8 cellular contexts compared by ENCODE assay signal in genomic region chr5:55936100-55936693, GRCh38. TPM values are rescaled to one million over a fixed set of nuclear protein-coding genes. Genes with fewer than 3 reads are reported as not detected.
DNase-seq lines count a peak whose midpoint lies in the region; ATAC-seq and TF ChIP-seq lines count a peak whose summit lies in the region.

No MANE protein-coding gene starts in this region.

- H3K4me3 ChIP-seq in DND-41 (ENCODE audit: low read depth in 1 of 2, low read length in 2 of 2): no peak overlapping the region

- DNase-seq in DND-41 (peak; percentile 79), NCI-H2227 treated with DMSO at 0.1 percent for 48 hours (lab: John Stamatoyannopoulos, UW) (peak; percentile 50), left colon (peak; percentile 64 to 86)
- peak; percentile 56 for DNase-seq in central memory CD4-positive, alpha-beta T cell
- DNase-seq in stimulated activated CD4-positive, alpha-beta T cell treated with anti-CD3 and anti-CD28 coated beads, Interleukin-4, amount 100 ng/mL, for 1 hour: peak; percentile 80

- H3K4me1 ChIP-seq in DND-41 (ENCODE audit: insufficient read depth, low read length): no peaks in the 10 kb centered on the region

- intact Hi-C loops in left colon (cut with DNase I, micrococcal nuclease): loop anchor here (5.0 to 10.0 kb wide), 3 partner anchors 266 to 909 kb away; no protein-coding TSS in a partner anchor

- peak; percentile 97 for TF ChIP-seq CTCF in DND-41 (IDR thresholded peaks at IDR 0.05; ENCODE audit: borderline replicate concordance, extremely low read depth, low read length, poor library complexity, severe bottlenecking)

- H3K27ac ChIP-seq in DND-41 (ENCODE audit: low read length): no peak overlapping the region

- no peak overlapping the region for H3K4me2 ChIP-seq in DND-41 (ENCODE audit: insufficient read depth, low read length)

- ATAC-seq in DND-41 (ENCODE audit: insufficient read depth, low read depth) (peak; percentile 94), HG02759 (IDR thresholded peaks at IDR 0.05; ENCODE audit: unreplicated experiment) (peak; percentile 62), left colon (peak; percentile 84), GM18502 (IDR thresholded peaks at IDR 0.05; ENCODE audit: poor library complexity, unreplicated experiment) (no peak)
- peak; percentile 82 to 84 for ATAC-seq in activated CD4-positive, CD25-positive, alpha-beta regulatory T cell treated with anti-CD3 and anti-CD28 coated beads, Interleukin-2, amount 50 U/mL, for 24 hours

- 0 out of 2 replicates have a peak, but pooled peaks cover 3% of the 10 kb centered on the region for H3K36me3 ChIP-seq in DND-41 (ENCODE audit: insufficient read depth, low read length)

- no peaks in the 10 kb centered on the region for H4K20me1 ChIP-seq in DND-41 (ENCODE audit: insufficient read depth, low read length)

- H3K79me2 ChIP-seq in DND-41 (ENCODE audit: insufficient read depth, low read length): no peaks in the 10 kb centered on the region

- no peaks in the 10 kb centered on the region for H3K27me3 ChIP-seq in DND-41 (ENCODE audit: insufficient read depth, low read length, poor library complexity)

- H3K9ac ChIP-seq in DND-41 (ENCODE audit: low read depth, low read length): no peak overlapping the region

- no peaks in the 10 kb centered on the region for H3K9me3 ChIP-seq in DND-41 (ENCODE audit: insufficient read depth, low read length, severe bottlenecking)

- H2AFZ ChIP-seq in DND-41 (ENCODE audit: low read depth, low read length): no peak overlapping the region

RNA-seq across cellular contexts. Expression of gene IL6ST, which starts 58.6 kb away (rescaled TPM):
- total RNA-seq in left colon: 100 to 1,000 TPM in 1 of 2 donors, 10 to 100 TPM in 1; 73.6 to 114 TPM
